In the genomic region with DNA sequence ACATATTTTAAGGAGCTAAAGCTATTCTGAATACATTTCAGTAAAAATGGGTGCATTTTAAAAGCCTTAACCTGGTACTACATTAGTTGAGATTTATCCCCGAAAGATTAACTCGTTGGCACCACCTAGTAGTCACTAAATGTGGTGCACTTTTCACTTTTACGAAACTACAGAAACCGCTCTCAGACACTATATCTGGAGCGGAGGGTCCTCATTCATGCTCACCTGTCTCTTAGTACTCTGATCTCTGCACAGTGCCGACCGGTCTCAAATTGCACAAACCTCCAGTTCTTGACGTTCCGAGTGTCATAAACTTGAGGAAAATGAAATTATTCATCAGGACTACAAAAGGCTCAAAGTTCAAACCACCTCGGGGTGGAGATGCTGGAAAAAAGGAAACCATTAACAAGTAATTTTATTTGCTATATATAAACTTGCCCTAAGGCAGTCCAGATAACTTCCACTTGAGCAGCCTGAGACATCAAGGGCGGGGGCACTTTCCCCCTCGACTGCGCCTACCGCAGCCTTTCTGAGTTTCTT, we compare ENCODE assay signal across 8 cellular contexts. TPM values are rescaled to one million over a fixed set of nuclear protein-coding genes. Genes with fewer than 3 reads are reported as not detected.
DNase-seq lines count a peak whose midpoint lies in the region; ATAC-seq, FAIRE-seq and TF ChIP-seq lines count a peak whose summit lies in the region.

No MANE protein-coding gene starts in this region.

- H3K9ac ChIP-seq in SK-N-SH, result peak overlapping the region; percentile 90
- H3K9ac ChIP-seq in stomach smooth muscle (ENCODE audit: low read length in 2 of 2), result peak overlapping the region; percentile 84 to 99

- no peaks in the 10 kb centered on the region for H3K9me2 ChIP-seq in SK-N-SH

- TF ChIP-seq EP300 in SK-N-SH (IDR thresholded peaks at IDR 0.05; ENCODE audit: borderline replicate concordance in 1 of 2, low read depth in 1 of 2, low read length in 1 of 2), result no peak

- intact Hi-C loops in Calu3 (cut with micrococcal nuclease; ENCODE audit: unreplicated experiment), result loop anchor here (2.0 to 5.0 kb wide), 2 partner anchors 65 to 90 kb away; a partner anchor contains a TSS

- peak; percentile 6 for DNase-seq in Calu3
- peak; percentile 66 for DNase-seq in SK-N-SH
- no peak for DNase-seq in coronary artery (ENCODE audit: low spot score)
- DNase-seq in left lobe of liver (ENCODE audit: low spot score), result no peak
- DNase-seq in HTR-8/SVneo (ENCODE audit: insufficient read length, low spot score), result no peak

- TF ChIP-seq CTCF in Calu3 (IDR thresholded peaks at IDR 0.05; ENCODE audit: unreplicated experiment), result no peak
- peak; percentile 57 for TF ChIP-seq CTCF in LNCAP (IDR thresholded peaks at IDR 0.05)
- peak; percentile 69 for TF ChIP-seq CTCF in SK-N-SH (IDR thresholded peaks at IDR 0.05)
- TF ChIP-seq CTCF in coronary artery (IDR thresholded peaks at IDR 0.05), result no peak

- H3K4me2 ChIP-seq in SK-N-SH, result peak overlapping the region; percentile 79

- no peaks in the 10 kb centered on the region for H3K4me1 Mint-ChIP-seq in Calu3 (ENCODE audit: low read depth, unreplicated experiment)

- POLR2A ChIA-PET in SK-N-SH (lab: Yijun Ruan, JAX), result interaction anchor here (0.7 to 1.5 kb wide), 2 partner anchors 32 to 54 kb away, joined by 3 to 4 read pairs; no protein-coding TSS in a partner anchor

- no peaks in the 10 kb centered on the region for H4K20me1 ChIP-seq in SK-N-SH (ENCODE audit: insufficient read depth)

- peaks cover 11% of the 10 kb centered on the region for H3F3A ChIP-seq in SK-N-SH (replicated peaks; ENCODE audit: insufficient read depth)

- CTCF ChIA-PET in Calu3 (lab: Charles Lee) (interaction anchor here (0.6 to 1.2 kb wide), 4 partner anchors 49 to 355 kb away, joined by 3 to 5 read pairs (median 4); a partner anchor contains a TSS), SK-N-SH (lab: Yijun Ruan, JAX) (interaction anchor here (0.6 to 4.3 kb wide), 17 partner anchors 8 to 286 kb away, joined by 3 to 56 read pairs (median 3); a partner anchor contains a TSS)

- H3K27ac Mint-ChIP-seq in Calu3 (ENCODE audit: unreplicated experiment), result peak overlapping the region; percentile 88

- FAIRE-seq in HTR-8/SVneo (lab: Jason Lieb, UNC), result no peak

- H3K36me3 ChIP-seq in SK-N-SH (replicated peaks in 1 of 2; ENCODE audit: control insufficient read depth in 1 of 2, insufficient read depth in 2 of 2, low read length in 1 of 2), result peaks cover 1 to 20% of the 10 kb centered on the region in 2 experiments
- peaks cover 2% of the 10 kb centered on the region in 2 donors for H3K36me3 ChIP-seq in stomach smooth muscle (ENCODE audit: control insufficient read depth in 2 of 2, insufficient read depth in 2 of 2, low read length in 2 of 2)

- peak overlapping the region; percentile 96 for H2AFZ ChIP-seq in SK-N-SH (ENCODE audit: low read depth)

- no peaks in the 10 kb centered on the region for H3K27me3 Mint-ChIP-seq in Calu3 (ENCODE audit: unreplicated experiment)

- H3K27ac ChIP-seq in SK-N-SH (ENCODE audit: low read depth in 2 of 2, low read length in 1 of 2) (peak overlapping the region; percentile 73 to 81), coronary artery (peak overlapping the region; percentile 81 to 89), stomach smooth muscle (ENCODE audit: low read length) (peak overlapping the region; percentile 92)

- peak; percentile 67 for TF ChIP-seq RAD21 in SK-N-SH (IDR thresholded peaks at IDR 0.05; ENCODE audit: low read length)

- ATAC-seq in GM19351 (IDR thresholded peaks at IDR 0.05; ENCODE audit: unreplicated experiment) (peak; percentile 11), left lobe of liver (peak; percentile 65)

- H3K79me2 ChIP-seq in SK-N-SH (ENCODE audit: insufficient read depth), result peaks cover 26% of the 10 kb centered on the region

- WGBS in SK-N-SH (ENCODE audit: low lambda C conversion rate), result 6% methylated on average over 14 of the region's 14 CpGs

- H3K36me3 Mint-ChIP-seq in Calu3 (ENCODE audit: insufficient read depth, unreplicated experiment), result peaks cover 32% of the 10 kb centered on the region

- no peaks in the 10 kb centered on the region for H3K9me3 Mint-ChIP-seq in Calu3 (ENCODE audit: low read depth, unreplicated experiment)

- BruUV-seq in Calu3 (replicated peaks; lab: Mats Ljungman, UMichigan), result TSS peak; percentile 92

- H3K4me3 Mint-ChIP-seq in Calu3 (ENCODE audit: low read depth, unreplicated experiment), result peak overlapping the region; percentile 93

- peaks cover 3 to 4% of the 10 kb centered on the region in 2 experiments; a peak in 1 of 4 replicates for H3K4me1 ChIP-seq in SK-N-SH (ENCODE audit: control insufficient read depth in 1 of 2, insufficient read depth in 2 of 2, low read depth in 1 of 2, low read length in 1 of 2)
- peaks cover 19% of the 10 kb centered on the region for H3K4me1 ChIP-seq in stomach smooth muscle (ENCODE audit: control insufficient read depth, insufficient read depth, low read length)

- H3K4me3 ChIP-seq in SK-N-SH (ENCODE audit: low read depth in 2 of 2, low read length in 1 of 2) (peak overlapping the region; percentile 72 to 88), coronary artery (peak overlapping the region; percentile 90), stomach smooth muscle (ENCODE audit: low read length in 2 of 2) (peak overlapping the region; percentile 67 to 93)

- H3K27me3 ChIP-seq in SK-N-SH (ENCODE audit: insufficient read depth) (no peaks in the 10 kb centered on the region), stomach smooth muscle (ENCODE audit: control insufficient read depth in 1 of 2, insufficient read depth in 2 of 2, low read length in 2 of 2) (no peaks in the 10 kb centered on the region)

- H3K9me3 ChIP-seq in SK-N-SH (no peaks in the 10 kb centered on the region), stomach smooth muscle (ENCODE audit: control insufficient read depth in 2 of 2, low read length in 2 of 2) (no peaks in the 10 kb centered on the region)

TF ChIP-seq in SK-N-SH, 30 proteins besides CTCF, POLR2A, EP300 and RAD21:
- TF ChIP-seq SMC3 (IDR thresholded peaks at IDR 0.05; ENCODE audit: low read depth, low read length), result peak; percentile 61
- TF ChIP-seq FOXJ3 (CRISPR knock-in tag; IDR thresholded peaks at IDR 0.05), result no peak
- no peak for TF ChIP-seq TAF1 (IDR thresholded peaks at IDR 0.05; ENCODE audit: borderline replicate concordance, low read depth, low read length)
- TF ChIP-seq NFIC (IDR thresholded peaks at IDR 0.05; ENCODE audit: borderline replicate concordance), result no peak
- no peak for TF ChIP-seq TEAD4 (IDR thresholded peaks at IDR 0.05; ENCODE audit: borderline replicate concordance, insufficient read depth)

RNA-seq across cellular contexts. Expression of a gene that starts 0.7 kb away (rescaled TPM):
- total RNA-seq in Calu3 (2022) (19.8 and 22.6 TPM in 2 replicates), left lobe of liver (12.7 TPM)
- polyA plus RNA-seq in SK-N-SH (2012; rRNA removed), result 9.6 and 10.2 TPM in 2 replicates
- 15.2 and 20.7 TPM in 2 replicates for polyA plus RNA-seq in SK-N-SH (2012; cell fraction: cytosol; rRNA removed)
- 3.3 and 5.5 TPM in 2 replicates for polyA plus RNA-seq in SK-N-SH (2012; cell fraction: nucleus; rRNA removed)

RNA-seq across cellular contexts. Expression of a gene that starts 0.8 kb away (rescaled TPM):
- total RNA-seq in Calu3 (2022) (5.3 and 5.7 TPM in 2 replicates), left lobe of liver (7.6 TPM)
- polyA plus RNA-seq in SK-N-SH (2012; rRNA removed), result 7.0 and 8.7 TPM in 2 replicates
- 8.3 and 8.7 TPM in 2 replicates for polyA plus RNA-seq in SK-N-SH (2012; cell fraction: cytosol; rRNA removed)
- 6.6 and 8.1 TPM in 2 replicates for polyA plus RNA-seq in SK-N-SH (2012; cell fraction: nucleus; rRNA removed)

RNA-seq across cellular contexts. Expression of a gene that starts 32.4 kb away (rescaled TPM):
- total RNA-seq in Calu3 (2022) (11.8 and 18.1 TPM in 2 replicates), left lobe of liver (24.2 TPM)
- 40.2 and 57.6 TPM in 2 replicates for polyA plus RNA-seq in SK-N-SH (2012; rRNA removed)
- polyA plus RNA-seq in SK-N-SH (2012; cell fraction: cytosol; rRNA removed), result 29.3 and 41.4 TPM in 2 replicates
- polyA plus RNA-seq in SK-N-SH (2012; cell fraction: nucleus; rRNA removed), result 15.9 and 25.4 TPM in 2 replicates

RNA-seq across cellular contexts. Expression of a gene that starts 54.6 kb away (rescaled TPM):
- total RNA-seq in Calu3 (2022) (0.83 TPM in 1 of 2 replicates, not detected in the other), left lobe of liver (2.5 TPM)
- 1.3 and 2.5 TPM in 2 replicates for polyA plus RNA-seq in SK-N-SH (2012; rRNA removed)
- polyA plus RNA-seq in SK-N-SH (2012; cell fraction: cytosol; rRNA removed), result 2.4 and 2.8 TPM in 2 replicates
- 0.46 and 0.48 TPM in 2 replicates for polyA plus RNA-seq in SK-N-SH (2012; cell fraction: nucleus; rRNA removed)

Comparison
In these comparisons a context has a peak if more than half of its experiments do, and no peak if none do; other contexts are left out.
1. DNase-seq: peak in Calu3 (single experiment) and SK-N-SH (single experiment); none in coronary artery (single experiment), left lobe of liver (single experiment) and HTR-8/SVneo (single experiment).
2. CTCF ChIP-seq: peak in LNCAP (single experiment) and SK-N-SH (single experiment); none in Calu3 (single experiment) and coronary artery (single experiment).
3. Peak in every context shown above with its lines, with median percentiles within 50 percentile points of each other: H3K27ac ChIP-seq and H3K4me3 ChIP-seq.